In the genomic region with DNA sequence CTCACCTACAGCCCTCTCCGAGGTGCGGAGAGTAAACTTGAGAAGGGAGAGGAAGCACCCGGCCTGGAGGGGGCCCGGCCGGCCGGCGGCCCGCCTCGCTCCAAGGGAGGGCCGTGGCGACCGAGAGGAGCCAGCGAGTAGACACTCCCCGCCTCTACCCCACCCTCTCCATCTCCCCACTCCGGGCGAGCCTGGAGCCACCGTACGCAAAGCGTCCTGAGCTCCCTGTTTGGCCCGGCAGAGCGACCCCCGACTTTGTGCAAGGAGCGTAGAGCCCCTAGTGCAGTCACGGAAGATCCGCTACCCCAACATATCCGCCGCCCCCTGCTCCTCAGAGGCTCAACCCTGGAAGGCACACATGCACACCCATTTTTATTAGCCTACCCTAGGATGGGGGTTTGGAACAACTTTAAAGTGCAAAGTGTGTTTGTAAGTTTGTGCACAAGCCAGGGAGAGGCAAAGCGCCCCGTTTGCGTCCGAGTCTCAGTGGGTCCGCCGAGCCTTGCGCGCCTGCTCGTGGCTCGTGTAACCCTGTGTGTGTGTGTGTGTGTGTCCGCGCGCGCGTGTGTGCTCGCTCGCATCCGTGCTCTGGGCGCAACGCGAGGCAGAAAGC, we compare ENCODE assay signal across 1 cellular context.
TF ChIP-seq lines count a peak whose summit lies in the region.

No MANE protein-coding gene starts in this region.

TF ChIP-seq in HEK293, 187 proteins besides CTCF, POLR2A, EP300 and RAD21 (continued from another document and continues in another):
- TF ChIP-seq ZFP37 (tag by site-specific recombination; IDR thresholded peaks at IDR 0.05) = peak; percentile 53; the same call in 1 of the 2 replicates
- no peak for TF ChIP-seq ZNF404 (tag by site-specific recombination; IDR thresholded peaks at IDR 0.05)
- TF ChIP-seq MZF1 (tag by site-specific recombination; IDR thresholded peaks at IDR 0.05; ENCODE audit: borderline replicate concordance) = no peak
- TF ChIP-seq, protein P1, sequence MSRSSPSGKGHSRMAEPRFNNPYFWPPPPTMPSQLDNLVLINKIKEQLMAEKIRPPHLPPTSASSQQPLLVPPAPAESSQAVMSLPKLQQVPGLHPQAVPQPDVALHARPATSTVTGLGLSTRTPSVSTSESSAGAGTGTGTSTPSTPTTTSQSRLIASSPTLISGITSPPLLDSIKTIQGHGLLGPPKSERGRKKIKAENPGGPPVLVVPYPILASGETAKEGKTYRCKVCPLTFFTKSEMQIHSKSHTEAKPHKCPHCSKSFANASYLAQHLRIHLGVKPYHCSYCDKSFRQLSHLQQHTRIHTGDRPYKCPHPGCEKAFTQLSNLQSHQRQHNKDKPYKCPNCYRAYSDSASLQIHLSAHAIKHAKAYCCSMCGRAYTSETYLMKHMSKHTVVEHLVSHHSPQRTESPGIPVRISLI (tag by site-specific recombination; IDR thresholded peaks at IDR 0.05) = no peak
- peak; percentile 74; the same call in 1 of the 2 replicates for TF ChIP-seq ZNF501 (tag by site-specific recombination; IDR thresholded peaks at IDR 0.05)
- TF ChIP-seq SCRT2 (tag by site-specific recombination; IDR thresholded peaks at IDR 0.05) = no peak
- TF ChIP-seq ZNF473 (tag by site-specific recombination; IDR thresholded peaks at IDR 0.05) = no peak
- TF ChIP-seq, protein P2, sequence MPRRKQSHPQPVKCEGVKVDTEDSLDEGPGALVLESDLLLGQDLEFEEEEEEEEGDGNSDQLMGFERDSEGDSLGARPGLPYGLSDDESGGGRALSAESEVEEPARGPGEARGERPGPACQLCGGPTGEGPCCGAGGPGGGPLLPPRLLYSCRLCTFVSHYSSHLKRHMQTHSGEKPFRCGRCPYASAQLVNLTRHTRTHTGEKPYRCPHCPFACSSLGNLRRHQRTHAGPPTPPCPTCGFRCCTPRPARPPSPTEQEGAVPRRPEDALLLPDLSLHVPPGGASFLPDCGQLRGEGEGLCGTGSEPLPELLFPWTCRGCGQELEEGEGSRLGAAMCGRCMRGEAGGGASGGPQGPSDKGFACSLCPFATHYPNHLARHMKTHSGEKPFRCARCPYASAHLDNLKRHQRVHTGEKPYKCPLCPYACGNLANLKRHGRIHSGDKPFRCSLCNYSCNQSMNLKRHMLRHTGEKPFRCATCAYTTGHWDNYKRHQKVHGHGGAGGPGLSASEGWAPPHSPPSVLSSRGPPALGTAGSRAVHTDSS (tag by site-specific recombination; IDR thresholded peaks at IDR 0.05) = no peak
- TF ChIP-seq, protein P3, sequence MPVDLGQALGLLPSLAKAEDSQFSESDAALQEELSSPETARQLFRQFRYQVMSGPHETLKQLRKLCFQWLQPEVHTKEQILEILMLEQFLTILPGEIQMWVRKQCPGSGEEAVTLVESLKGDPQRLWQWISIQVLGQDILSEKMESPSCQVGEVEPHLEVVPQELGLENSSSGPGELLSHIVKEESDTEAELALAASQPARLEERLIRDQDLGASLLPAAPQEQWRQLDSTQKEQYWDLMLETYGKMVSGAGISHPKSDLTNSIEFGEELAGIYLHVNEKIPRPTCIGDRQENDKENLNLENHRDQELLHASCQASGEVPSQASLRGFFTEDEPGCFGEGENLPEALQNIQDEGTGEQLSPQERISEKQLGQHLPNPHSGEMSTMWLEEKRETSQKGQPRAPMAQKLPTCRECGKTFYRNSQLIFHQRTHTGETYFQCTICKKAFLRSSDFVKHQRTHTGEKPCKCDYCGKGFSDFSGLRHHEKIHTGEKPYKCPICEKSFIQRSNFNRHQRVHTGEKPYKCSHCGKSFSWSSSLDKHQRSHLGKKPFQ (tag by site-specific recombination; IDR thresholded peaks at IDR 0.05) = 0 out of 2 replicates have a peak, but pooled peaks have one; percentile 3
- TF ChIP-seq OVOL3 (tag by site-specific recombination; IDR thresholded peaks at IDR 0.05) = no peak
- TF ChIP-seq HOXC10 (CRISPR knock-in tag; IDR thresholded peaks at IDR 0.05) = 0 out of 2 replicates have a peak, but pooled peaks have one; percentile 15
- TF ChIP-seq ZNF311 (tag by site-specific recombination; IDR thresholded peaks at IDR 0.05; ENCODE audit: borderline replicate concordance) = no peak
- TF ChIP-seq SP3 (tag by site-specific recombination; IDR thresholded peaks at IDR 0.05) = peak; percentile 64
- TF ChIP-seq MYNN (tag by site-specific recombination; IDR thresholded peaks at IDR 0.05; ENCODE audit: borderline replicate concordance) = no peak
- TF ChIP-seq, protein P4, sequence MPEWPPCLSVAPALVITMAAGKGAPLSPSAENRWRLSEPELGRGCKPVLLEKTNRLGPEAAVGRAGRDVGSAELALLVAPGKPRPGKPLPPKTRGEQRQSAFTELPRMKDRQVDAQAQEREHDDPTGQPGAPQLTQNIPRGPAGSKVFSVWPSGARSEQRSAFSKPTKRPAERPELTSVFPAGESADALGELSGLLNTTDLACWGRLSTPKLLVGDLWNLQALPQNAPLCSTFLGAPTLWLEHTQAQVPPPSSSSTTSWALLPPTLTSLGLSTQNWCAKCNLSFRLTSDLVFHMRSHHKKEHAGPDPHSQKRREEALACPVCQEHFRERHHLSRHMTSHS (tag by site-specific recombination; IDR thresholded peaks at IDR 0.05) = no peak
- TF ChIP-seq ZNF221 (tag by site-specific recombination; IDR thresholded peaks at IDR 0.05; ENCODE audit: borderline replicate concordance) = no peak
- TF ChIP-seq GLI2 (tag by site-specific recombination; IDR thresholded peaks at IDR 0.05; ENCODE audit: borderline replicate concordance, low read depth) = no peak
- TF ChIP-seq ZNF791 (tag by site-specific recombination; IDR thresholded peaks at IDR 0.05) = no peak
- no peak for TF ChIP-seq SCRT1 (tag by site-specific recombination; IDR thresholded peaks at IDR 0.05; ENCODE audit: borderline replicate concordance)
- no peak for TF ChIP-seq ZNF274 (IDR thresholded peaks at IDR 0.05; ENCODE audit: low read length)
- no peak for TF ChIP-seq ZNF274 (tag by site-specific recombination; IDR thresholded peaks at IDR 0.05; ENCODE audit: borderline replicate concordance)
- TF ChIP-seq, protein P5, sequence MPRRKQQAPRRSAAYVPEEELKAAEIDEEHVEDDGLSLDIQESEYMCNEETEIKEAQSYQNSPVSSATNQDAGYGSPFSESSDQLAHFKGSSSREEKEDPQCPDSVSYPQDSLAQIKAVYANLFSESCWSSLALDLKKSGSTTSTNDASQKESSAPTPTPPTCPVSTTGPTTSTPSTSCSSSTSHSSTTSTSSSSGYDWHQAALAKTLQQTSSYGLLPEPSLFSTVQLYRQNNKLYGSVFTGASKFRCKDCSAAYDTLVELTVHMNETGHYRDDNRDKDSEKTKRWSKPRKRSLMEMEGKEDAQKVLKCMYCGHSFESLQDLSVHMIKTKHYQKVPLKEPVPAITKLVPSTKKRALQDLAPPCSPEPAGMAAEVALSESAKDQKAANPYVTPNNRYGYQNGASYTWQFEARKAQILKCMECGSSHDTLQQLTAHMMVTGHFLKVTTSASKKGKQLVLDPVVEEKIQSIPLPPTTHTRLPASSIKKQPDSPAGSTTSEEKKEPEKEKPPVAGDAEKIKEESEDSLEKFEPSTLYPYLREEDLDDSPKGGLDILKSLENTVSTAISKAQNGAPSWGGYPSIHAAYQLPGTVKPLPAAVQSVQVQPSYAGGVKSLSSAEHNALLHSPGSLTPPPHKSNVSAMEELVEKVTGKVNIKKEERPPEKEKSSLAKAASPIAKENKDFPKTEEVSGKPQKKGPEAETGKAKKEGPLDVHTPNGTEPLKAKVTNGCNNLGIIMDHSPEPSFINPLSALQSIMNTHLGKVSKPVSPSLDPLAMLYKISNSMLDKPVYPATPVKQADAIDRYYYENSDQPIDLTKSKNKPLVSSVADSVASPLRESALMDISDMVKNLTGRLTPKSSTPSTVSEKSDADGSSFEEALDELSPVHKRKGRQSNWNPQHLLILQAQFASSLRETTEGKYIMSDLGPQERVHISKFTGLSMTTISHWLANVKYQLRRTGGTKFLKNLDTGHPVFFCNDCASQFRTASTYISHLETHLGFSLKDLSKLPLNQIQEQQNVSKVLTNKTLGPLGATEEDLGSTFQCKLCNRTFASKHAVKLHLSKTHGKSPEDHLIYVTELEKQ (tag by site-specific recombination; IDR thresholded peaks at IDR 0.05; ENCODE audit: borderline replicate concordance) = no peak
- no peak for TF ChIP-seq REPIN1 (tag by site-specific recombination; IDR thresholded peaks at IDR 0.05; ENCODE audit: low read depth)
- TF ChIP-seq ZFP69B (tag by site-specific recombination; IDR thresholded peaks at IDR 0.05) = no peak; the same call in none of the 2 replicates
- peak; percentile 77; the same call in 1 of the 2 replicates for TF ChIP-seq ZXDB (tag by site-specific recombination; IDR thresholded peaks at IDR 0.05)
- no peak for TF ChIP-seq ZNF174 (tag by site-specific recombination; IDR thresholded peaks at IDR 0.05)
- no peak; the same call in 1 of the 2 replicates for TF ChIP-seq OSR2 (tag by site-specific recombination; IDR thresholded peaks at IDR 0.05)
- TF ChIP-seq ZNF843 (tag by site-specific recombination; IDR thresholded peaks at IDR 0.05) = no peak
- TF ChIP-seq HOXA7 (CRISPR knock-in tag; IDR thresholded peaks at IDR 0.05; ENCODE audit: borderline replicate concordance) = no peak
- TF ChIP-seq, protein P6, sequence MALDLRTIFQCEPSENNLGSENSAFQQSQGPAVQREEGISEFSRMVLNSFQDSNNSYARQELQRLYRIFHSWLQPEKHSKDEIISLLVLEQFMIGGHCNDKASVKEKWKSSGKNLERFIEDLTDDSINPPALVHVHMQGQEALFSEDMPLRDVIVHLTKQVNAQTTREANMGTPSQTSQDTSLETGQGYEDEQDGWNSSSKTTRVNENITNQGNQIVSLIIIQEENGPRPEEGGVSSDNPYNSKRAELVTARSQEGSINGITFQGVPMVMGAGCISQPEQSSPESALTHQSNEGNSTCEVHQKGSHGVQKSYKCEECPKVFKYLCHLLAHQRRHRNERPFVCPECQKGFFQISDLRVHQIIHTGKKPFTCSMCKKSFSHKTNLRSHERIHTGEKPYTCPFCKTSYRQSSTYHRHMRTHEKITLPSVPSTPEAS (tag by site-specific recombination; IDR thresholded peaks at IDR 0.05) = peak; percentile 86; the same call in 1 of the 2 replicates
- TF ChIP-seq ZNF664 (tag by site-specific recombination; IDR thresholded peaks at IDR 0.05) = no peak
- TF ChIP-seq ZNF677 (tag by site-specific recombination; IDR thresholded peaks at IDR 0.05) = no peak
- TF ChIP-seq ZNF585B (tag by site-specific recombination; IDR thresholded peaks at IDR 0.05) = no peak
- TF ChIP-seq ZNF140 (tag by site-specific recombination; IDR thresholded peaks at IDR 0.05) = no peak
- TF ChIP-seq ZNF2 (tag by site-specific recombination; IDR thresholded peaks at IDR 0.05) = peak; percentile 77; the same call in 1 of the 2 replicates
- no peak for TF ChIP-seq ZNF169 (tag by site-specific recombination; IDR thresholded peaks at IDR 0.05)
- TF ChIP-seq, protein P7, sequence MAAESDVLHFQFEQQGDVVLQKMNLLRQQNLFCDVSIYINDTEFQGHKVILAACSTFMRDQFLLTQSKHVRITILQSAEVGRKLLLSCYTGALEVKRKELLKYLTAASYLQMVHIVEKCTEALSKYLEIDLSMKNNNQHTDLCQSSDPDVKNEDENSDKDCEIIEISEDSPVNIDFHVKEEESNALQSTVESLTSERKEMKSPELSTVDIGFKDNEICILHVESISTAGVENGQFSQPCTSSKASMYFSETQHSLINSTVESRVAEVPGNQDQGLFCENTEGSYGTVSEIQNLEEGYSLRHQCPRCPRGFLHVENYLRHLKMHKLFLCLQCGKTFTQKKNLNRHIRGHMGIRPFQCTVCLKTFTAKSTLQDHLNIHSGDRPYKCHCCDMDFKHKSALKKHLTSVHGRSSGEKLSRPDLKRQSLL (tag by site-specific recombination; IDR thresholded peaks at IDR 0.05) = peak; percentile 96
- TF ChIP-seq, protein P8, sequence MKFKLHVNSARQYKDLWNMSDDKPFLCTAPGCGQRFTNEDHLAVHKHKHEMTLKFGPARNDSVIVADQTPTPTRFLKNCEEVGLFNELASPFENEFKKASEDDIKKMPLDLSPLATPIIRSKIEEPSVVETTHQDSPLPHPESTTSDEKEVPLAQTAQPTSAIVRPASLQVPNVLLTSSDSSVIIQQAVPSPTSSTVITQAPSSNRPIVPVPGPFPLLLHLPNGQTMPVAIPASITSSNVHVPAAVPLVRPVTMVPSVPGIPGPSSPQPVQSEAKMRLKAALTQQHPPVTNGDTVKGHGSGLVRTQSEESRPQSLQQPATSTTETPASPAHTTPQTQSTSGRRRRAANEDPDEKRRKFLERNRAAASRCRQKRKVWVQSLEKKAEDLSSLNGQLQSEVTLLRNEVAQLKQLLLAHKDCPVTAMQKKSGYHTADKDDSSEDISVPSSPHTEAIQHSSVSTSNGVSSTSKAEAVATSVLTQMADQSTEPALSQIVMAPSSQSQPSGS (tag by site-specific recombination; IDR thresholded peaks at IDR 0.05; ENCODE audit: low read depth) = no peak
- TF ChIP-seq ZNF529 (tag by site-specific recombination; IDR thresholded peaks at IDR 0.05; ENCODE audit: insufficient replicate concordance) = no peak
- no peak for TF ChIP-seq RBAK (tag by site-specific recombination; IDR thresholded peaks at IDR 0.05)
- TF ChIP-seq, protein P9, sequence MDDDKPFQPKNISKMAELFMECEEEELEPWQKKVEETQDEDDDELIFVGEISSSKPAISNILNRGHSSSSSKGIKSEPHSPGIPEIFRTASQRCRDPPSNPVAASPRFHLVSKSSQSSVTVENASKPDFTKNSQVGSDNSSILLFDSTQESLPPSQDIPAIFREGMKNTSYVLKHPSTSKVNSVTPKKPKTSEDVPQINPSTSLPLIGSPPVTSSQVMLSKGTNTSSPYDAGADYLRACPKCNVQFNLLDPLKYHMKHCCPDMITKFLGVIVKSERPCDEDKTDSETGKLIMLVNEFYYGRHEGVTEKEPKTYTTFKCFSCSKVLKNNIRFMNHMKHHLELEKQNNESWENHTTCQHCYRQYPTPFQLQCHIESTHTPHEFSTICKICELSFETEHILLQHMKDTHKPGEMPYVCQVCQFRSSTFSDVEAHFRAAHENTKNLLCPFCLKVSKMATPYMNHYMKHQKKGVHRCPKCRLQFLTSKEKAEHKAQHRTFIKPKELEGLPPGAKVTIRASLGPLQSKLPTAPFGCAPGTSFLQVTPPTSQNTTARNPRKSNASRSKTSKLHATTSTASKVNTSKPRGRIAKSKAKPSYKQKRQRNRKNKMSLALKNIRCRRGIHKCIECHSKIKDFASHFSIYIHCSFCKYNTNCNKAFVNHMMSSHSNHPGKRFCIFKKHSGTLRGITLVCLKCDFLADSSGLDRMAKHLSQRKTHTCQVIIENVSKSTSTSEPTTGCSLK (tag by site-specific recombination; IDR thresholded peaks at IDR 0.05) = no peak
- TF ChIP-seq ZNF600 (tag by site-specific recombination; IDR thresholded peaks at IDR 0.05) = peak; percentile 80
- no peak for TF ChIP-seq ZNF37A (tag by site-specific recombination; IDR thresholded peaks at IDR 0.05)
- TF ChIP-seq ZNF624 (tag by site-specific recombination; IDR thresholded peaks at IDR 0.05) = no peak
- no peak for TF ChIP-seq ZNF366 (tag by site-specific recombination; conservative IDR thresholded peaks at IDR 0.05)
- TF ChIP-seq ZNF248 (tag by site-specific recombination; IDR thresholded peaks at IDR 0.05) = no peak
- TF ChIP-seq ZNF555 (tag by site-specific recombination; conservative IDR thresholded peaks at IDR 0.05) = no peak
